1 cellular context compared by ENCODE assay signal in the genomic region with DNA sequence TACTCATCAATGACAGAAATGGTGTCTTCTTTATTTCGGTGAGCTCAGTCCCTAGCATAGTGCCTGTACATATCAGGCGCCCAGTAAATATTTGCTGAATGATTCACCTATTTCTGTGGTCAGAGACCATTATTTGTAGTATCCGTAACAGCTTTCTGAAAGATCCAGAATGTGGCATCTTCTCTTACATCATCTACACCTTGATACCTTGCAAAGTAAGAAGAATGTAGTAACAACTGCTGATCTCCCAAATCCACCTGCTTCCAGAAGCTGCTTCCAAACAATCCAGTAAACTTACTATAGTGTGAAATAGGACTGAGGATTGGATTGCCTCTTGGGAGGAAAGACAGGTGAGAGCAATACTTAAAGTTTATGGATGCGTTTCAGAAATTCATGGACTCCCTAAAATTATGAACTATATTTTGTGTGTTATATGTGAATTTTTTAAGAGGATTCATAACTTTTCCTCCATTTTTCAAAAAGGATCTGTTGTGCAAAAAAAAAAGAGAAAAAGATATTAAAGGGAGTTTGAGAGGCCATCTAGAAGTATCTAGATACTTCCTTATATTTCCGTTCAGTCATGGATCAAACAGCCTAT.
A peak's percentile ranks its signal among the peaks of the same experiment; 100 is the strongest.
TF ChIP-seq lines count a peak whose summit lies in the region.

No MANE protein-coding gene starts in this region.

TF ChIP-seq in HepG2, 621 proteins besides CTCF, POLR2A, EP300 and RAD21 (continued from another document and continues in another):
- TF ChIP-seq, protein P1, sequence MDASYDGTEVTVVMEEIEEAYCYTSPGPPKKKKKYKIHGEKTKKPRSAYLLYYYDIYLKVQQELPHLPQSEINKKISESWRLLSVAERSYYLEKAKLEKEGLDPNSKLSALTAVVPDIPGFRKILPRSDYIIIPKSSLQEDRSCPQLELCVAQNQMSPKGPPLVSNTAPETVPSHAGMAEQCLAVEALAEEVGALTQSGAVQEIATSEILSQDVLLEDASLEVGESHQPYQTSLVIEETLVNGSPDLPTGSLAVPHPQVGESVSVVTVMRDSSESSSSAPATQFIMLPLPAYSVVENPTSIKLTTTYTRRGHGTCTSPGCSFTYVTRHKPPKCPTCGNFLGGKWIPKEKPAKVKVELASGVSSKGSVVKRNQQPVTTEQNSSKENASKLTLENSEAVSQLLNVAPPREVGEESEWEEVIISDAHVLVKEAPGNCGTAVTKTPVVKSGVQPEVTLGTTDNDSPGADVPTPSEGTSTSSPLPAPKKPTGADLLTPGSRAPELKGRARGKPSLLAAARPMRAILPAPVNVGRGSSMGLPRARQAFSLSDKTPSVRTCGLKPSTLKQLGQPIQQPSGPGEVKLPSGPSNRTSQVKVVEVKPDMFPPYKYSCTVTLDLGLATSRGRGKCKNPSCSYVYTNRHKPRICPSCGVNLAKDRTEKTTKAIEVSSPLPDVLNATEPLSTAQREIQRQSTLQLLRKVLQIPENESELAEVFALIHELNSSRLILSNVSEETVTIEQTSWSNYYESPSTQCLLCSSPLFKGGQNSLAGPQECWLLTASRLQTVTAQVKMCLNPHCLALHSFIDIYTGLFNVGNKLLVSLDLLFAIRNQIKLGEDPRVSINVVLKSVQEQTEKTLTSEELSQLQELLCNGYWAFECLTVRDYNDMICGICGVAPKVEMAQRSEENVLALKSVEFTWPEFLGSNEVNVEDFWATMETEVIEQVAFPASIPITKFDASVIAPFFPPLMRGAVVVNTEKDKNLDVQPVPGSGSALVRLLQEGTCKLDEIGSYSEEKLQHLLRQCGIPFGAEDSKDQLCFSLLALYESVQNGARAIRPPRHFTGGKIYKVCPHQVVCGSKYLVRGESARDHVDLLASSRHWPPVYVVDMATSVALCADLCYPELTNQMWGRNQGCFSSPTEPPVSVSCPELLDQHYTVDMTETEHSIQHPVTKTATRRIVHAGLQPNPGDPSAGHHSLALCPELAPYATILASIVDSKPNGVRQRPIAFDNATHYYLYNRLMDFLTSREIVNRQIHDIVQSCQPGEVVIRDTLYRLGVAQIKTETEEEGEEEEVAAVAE (CRISPR knock-in tag; IDR thresholded peaks at IDR 0.05; ENCODE audit: borderline replicate concordance), result no peak; the same call in 1 of the 2 replicates
- TF ChIP-seq YEATS2 (CRISPR knock-in tag; IDR thresholded peaks at IDR 0.05; ENCODE audit: borderline replicate concordance) (no peak), CHD4 (IDR thresholded peaks at IDR 0.05; ENCODE audit: borderline replicate concordance, low read length) (no peak), ZFP37 (CRISPR knock-in tag; IDR thresholded peaks at IDR 0.05; ENCODE audit: borderline replicate concordance) (no peak), KLF9 (CRISPR knock-in tag; IDR thresholded peaks at IDR 0.05; ENCODE audit: low read depth) (0 out of 2 replicates have a peak, but pooled peaks have one; percentile 3), BCL6 (CRISPR knock-in tag; IDR thresholded peaks at IDR 0.05) (peak; percentile 53; the same call in 1 of the 2 replicates), ZZZ3 (CRISPR knock-in tag; IDR thresholded peaks at IDR 0.05; ENCODE audit: borderline replicate concordance) (no peak), HNF4G (IDR thresholded peaks at IDR 0.05; ENCODE audit: borderline replicate concordance, low read depth, low read length) (no peak; the same call in 1 of the 2 replicates), HNF4G (CRISPR knock-in tag; IDR thresholded peaks at IDR 0.05; ENCODE audit: borderline replicate concordance, low read depth) (no peak), ATF7 (IDR thresholded peaks at IDR 0.05) (peak; percentile 43; the same call in 1 of the 2 replicates), ATF7 (CRISPR knock-in tag; IDR thresholded peaks at IDR 0.05) (no peak), ZNF33A (CRISPR knock-in tag; IDR thresholded peaks at IDR 0.05; ENCODE audit: borderline replicate concordance) (no peak), NKX3-1 (CRISPR knock-in tag; IDR thresholded peaks at IDR 0.05) (no peak), POLR2AphosphoS5 (IDR thresholded peaks at IDR 0.05; ENCODE audit: low read depth, low read length) (no peak), ZBTB20 (CRISPR knock-in tag; IDR thresholded peaks at IDR 0.05; ENCODE audit: borderline replicate concordance, low read depth) (no peak), ELF3 (CRISPR knock-in tag; IDR thresholded peaks at IDR 0.05) (no peak), SMYD3 (CRISPR knock-in tag; IDR thresholded peaks at IDR 0.05) (0 out of 2 replicates have a peak, but pooled peaks have one; percentile 68), NAIF1 (CRISPR knock-in tag; IDR thresholded peaks at IDR 0.05; ENCODE audit: borderline replicate concordance) (no peak), ZNF737 (CRISPR knock-in tag; IDR thresholded peaks at IDR 0.05; ENCODE audit: borderline replicate concordance) (no peak), SNAI1 (CRISPR knock-in tag; IDR thresholded peaks at IDR 0.05; ENCODE audit: borderline replicate concordance) (0 out of 2 replicates have a peak, but pooled peaks have one; percentile 36), LCORL (IDR thresholded peaks at IDR 0.05) (no peak), LCORL (CRISPR knock-in tag; IDR thresholded peaks at IDR 0.05) (peak; percentile 53; the same call in 1 of the 2 replicates)
- TF ChIP-seq, protein P2, sequence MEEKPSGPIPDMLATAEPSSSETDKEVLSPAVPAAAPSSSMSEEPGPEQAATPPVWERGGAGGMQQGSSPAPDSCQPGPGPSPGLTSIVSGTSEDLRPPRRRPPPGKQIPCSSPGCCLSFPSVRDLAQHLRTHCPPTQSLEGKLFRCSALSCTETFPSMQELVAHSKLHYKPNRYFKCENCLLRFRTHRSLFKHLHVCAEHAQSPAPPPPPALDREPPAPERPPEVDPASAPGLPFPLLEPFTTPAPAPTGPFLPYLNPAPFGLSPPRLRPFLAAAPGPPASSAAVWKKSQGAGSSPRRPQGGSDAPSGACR (CRISPR knock-in tag; IDR thresholded peaks at IDR 0.05), result no peak
- TF ChIP-seq, protein P3, sequence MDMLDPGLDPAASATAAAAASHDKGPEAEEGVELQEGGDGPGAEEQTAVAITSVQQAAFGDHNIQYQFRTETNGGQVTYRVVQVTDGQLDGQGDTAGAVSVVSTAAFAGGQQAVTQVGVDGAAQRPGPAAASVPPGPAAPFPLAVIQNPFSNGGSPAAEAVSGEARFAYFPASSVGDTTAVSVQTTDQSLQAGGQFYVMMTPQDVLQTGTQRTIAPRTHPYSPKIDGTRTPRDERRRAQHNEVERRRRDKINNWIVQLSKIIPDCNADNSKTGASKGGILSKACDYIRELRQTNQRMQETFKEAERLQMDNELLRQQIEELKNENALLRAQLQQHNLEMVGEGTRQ (IDR thresholded peaks at IDR 0.05; ENCODE audit: low read depth, low read length), result no peak
- TF ChIP-seq, protein P3 (CRISPR knock-in tag; IDR thresholded peaks at IDR 0.05; ENCODE audit: borderline replicate concordance), result no peak
- TF ChIP-seq, protein P4, sequence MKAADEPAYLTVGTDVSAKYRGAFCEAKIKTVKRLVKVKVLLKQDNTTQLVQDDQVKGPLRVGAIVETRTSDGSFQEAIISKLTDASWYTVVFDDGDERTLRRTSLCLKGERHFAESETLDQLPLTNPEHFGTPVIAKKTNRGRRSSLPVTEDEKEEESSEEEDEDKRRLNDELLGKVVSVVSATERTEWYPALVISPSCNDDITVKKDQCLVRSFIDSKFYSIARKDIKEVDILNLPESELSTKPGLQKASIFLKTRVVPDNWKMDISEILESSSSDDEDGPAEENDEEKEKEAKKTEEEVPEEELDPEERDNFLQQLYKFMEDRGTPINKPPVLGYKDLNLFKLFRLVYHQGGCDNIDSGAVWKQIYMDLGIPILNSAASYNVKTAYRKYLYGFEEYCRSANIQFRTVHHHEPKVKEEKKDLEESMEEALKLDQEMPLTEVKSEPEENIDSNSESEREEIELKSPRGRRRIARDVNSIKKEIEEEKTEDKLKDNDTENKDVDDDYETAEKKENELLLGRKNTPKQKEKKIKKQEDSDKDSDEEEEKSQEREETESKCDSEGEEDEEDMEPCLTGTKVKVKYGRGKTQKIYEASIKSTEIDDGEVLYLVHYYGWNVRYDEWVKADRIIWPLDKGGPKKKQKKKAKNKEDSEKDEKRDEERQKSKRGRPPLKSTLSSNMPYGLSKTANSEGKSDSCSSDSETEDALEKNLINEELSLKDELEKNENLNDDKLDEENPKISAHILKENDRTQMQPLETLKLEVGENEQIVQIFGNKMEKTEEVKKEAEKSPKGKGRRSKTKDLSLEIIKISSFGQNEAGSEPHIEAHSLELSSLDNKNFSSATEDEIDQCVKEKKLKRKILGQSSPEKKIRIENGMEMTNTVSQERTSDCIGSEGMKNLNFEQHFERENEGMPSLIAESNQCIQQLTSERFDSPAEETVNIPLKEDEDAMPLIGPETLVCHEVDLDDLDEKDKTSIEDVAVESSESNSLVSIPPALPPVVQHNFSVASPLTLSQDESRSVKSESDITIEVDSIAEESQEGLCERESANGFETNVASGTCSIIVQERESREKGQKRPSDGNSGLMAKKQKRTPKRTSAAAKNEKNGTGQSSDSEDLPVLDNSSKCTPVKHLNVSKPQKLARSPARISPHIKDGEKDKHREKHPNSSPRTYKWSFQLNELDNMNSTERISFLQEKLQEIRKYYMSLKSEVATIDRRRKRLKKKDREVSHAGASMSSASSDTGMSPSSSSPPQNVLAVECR (CRISPR knock-in tag; IDR thresholded peaks at IDR 0.05; ENCODE audit: borderline replicate concordance), result no peak
- TF ChIP-seq, protein P5, sequence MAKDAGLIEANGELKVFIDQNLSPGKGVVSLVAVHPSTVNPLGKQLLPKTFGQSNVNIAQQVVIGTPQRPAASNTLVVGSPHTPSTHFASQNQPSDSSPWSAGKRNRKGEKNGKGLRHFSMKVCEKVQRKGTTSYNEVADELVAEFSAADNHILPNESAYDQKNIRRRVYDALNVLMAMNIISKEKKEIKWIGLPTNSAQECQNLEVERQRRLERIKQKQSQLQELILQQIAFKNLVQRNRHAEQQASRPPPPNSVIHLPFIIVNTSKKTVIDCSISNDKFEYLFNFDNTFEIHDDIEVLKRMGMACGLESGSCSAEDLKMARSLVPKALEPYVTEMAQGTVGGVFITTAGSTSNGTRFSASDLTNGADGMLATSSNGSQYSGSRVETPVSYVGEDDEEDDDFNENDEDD (CRISPR knock-in tag; IDR thresholded peaks at IDR 0.05; ENCODE audit: borderline replicate concordance), result no peak
- TF ChIP-seq, protein P6, sequence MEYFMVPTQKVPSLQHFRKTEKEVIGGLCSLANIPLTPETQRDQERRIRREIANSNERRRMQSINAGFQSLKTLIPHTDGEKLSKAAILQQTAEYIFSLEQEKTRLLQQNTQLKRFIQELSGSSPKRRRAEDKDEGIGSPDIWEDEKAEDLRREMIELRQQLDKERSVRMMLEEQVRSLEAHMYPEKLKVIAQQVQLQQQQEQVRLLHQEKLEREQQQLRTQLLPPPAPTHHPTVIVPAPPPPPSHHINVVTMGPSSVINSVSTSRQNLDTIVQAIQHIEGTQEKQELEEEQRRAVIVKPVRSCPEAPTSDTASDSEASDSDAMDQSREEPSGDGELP (IDR thresholded peaks at IDR 0.05; ENCODE audit: borderline replicate concordance, low read depth), result no peak; the same call in 1 of the 2 replicates
- TF ChIP-seq, protein P7, sequence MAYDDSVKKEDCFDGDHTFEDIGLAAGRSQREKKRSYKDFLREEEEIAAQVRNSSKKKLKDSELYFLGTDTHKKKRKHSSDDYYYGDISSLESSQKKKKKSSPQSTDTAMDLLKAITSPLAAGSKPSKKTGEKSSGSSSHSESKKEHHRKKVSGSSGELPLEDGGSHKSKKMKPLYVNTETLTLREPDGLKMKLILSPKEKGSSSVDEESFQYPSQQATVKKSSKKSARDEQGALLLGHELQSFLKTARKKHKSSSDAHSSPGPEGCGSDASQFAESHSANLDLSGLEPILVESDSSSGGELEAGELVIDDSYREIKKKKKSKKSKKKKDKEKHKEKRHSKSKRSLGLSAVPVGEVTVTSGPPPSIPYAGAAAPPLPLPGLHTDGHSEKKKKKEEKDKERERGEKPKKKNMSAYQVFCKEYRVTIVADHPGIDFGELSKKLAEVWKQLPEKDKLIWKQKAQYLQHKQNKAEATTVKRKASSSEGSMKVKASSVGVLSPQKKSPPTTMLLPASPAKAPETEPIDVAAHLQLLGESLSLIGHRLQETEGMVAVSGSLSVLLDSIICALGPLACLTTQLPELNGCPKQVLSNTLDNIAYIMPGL (CRISPR knock-in tag; IDR thresholded peaks at IDR 0.05; ENCODE audit: borderline replicate concordance in 1 of 2, low read depth in 1 of 2), result no peak
- TF ChIP-seq, protein P8, sequence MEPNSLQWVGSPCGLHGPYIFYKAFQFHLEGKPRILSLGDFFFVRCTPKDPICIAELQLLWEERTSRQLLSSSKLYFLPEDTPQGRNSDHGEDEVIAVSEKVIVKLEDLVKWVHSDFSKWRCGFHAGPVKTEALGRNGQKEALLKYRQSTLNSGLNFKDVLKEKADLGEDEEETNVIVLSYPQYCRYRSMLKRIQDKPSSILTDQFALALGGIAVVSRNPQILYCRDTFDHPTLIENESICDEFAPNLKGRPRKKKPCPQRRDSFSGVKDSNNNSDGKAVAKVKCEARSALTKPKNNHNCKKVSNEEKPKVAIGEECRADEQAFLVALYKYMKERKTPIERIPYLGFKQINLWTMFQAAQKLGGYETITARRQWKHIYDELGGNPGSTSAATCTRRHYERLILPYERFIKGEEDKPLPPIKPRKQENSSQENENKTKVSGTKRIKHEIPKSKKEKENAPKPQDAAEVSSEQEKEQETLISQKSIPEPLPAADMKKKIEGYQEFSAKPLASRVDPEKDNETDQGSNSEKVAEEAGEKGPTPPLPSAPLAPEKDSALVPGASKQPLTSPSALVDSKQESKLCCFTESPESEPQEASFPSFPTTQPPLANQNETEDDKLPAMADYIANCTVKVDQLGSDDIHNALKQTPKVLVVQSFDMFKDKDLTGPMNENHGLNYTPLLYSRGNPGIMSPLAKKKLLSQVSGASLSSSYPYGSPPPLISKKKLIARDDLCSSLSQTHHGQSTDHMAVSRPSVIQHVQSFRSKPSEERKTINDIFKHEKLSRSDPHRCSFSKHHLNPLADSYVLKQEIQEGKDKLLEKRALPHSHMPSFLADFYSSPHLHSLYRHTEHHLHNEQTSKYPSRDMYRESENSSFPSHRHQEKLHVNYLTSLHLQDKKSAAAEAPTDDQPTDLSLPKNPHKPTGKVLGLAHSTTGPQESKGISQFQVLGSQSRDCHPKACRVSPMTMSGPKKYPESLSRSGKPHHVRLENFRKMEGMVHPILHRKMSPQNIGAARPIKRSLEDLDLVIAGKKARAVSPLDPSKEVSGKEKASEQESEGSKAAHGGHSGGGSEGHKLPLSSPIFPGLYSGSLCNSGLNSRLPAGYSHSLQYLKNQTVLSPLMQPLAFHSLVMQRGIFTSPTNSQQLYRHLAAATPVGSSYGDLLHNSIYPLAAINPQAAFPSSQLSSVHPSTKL (CRISPR knock-in tag; IDR thresholded peaks at IDR 0.05), result peak; percentile 87
- TF ChIP-seq, protein P9, sequence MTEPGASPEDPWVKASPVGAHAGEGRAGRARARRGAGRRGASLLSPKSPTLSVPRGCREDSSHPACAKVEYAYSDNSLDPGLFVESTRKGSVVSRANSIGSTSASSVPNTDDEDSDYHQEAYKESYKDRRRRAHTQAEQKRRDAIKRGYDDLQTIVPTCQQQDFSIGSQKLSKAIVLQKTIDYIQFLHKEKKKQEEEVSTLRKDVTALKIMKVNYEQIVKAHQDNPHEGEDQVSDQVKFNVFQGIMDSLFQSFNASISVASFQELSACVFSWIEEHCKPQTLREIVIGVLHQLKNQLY (CRISPR knock-in tag; IDR thresholded peaks at IDR 0.05), result peak; percentile 49; the same call in 1 of the 2 replicates
